ENCODE assay signal across 10 cellular contexts in the genomic region with DNA sequence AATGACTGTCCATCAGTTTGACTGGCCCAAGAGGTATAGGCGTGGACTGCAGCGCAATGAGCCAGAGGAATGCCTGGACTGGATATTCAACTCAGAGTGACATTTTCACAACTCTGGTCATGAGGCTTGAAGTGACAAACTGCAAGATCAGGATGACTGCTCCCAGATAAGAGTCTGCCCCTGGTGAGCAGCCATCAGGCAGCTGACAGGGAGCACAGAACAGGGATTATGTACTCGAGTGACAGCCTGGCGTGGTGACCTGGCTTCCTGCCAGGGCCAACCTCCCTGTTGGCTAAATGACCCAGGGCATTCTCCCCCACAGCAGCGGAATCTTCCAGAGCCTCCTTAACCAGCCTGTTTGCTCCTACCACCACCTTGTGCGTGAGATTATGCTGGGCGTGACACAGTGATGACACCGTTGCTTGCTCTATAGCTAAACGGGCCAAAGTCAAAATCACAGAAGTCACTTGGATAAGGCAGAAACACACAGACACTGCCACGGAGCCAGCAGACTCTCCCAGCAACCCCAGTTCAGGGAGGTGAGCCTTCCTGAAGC.
DNase-seq lines count a peak whose midpoint lies in the region; ATAC-seq and TF ChIP-seq lines count a peak whose summit lies in the region.
"Had no signal": no experiment of that assay in that cellular context is flagged by ENCODE, and none has a peak within 500 bp of the region (broad histone marks: within the 10 kb centered on the region; RNA-seq: fewer than 3 reads in every experiment).

No MANE protein-coding gene starts in this region.

- H3K27ac Mint-ChIP-seq in immature natural killer cell: no peak overlapping the region

- TF ChIP-seq CTCF in psoas muscle (IDR thresholded peaks at IDR 0.05): no peak

- no peak overlapping the region for H3K4me3 Mint-ChIP-seq in immature natural killer cell

- H3K36me3 Mint-ChIP-seq in immature natural killer cell: peaks cover 0 to under 1% (median 0%) of the 10 kb centered on the region in 3 donors

- H3K9me3 ChIP-seq in psoas muscle: no peaks in the 10 kb centered on the region
- H3K9me3 ChIP-seq: uterus had no signal

- H3K4me3 ChIP-seq in psoas muscle: peak overlapping the region; percentile 48
- H3K4me3 ChIP-seq: GM12878, uterus had no signal

- peaks cover 0 to 5% of the 10 kb centered on the region in 2 donors for H3K4me1 Mint-ChIP-seq in immature natural killer cell

- WGBS in psoas muscle, 3 donors: 22 to 30% (median 28%) methylated on average over 10 of the region's 10 CpGs

- H3K9me3 Mint-ChIP-seq in immature natural killer cell: no peaks in the 10 kb centered on the region

- DNase-seq in H4 (ENCODE audit: low spot score) (peak; percentile 14), NCI-H748 (lab: John Stamatoyannopoulos, UW; ENCODE audit: unreplicated experiment) (peak; percentile 90), Right ventricle myocardium inferior (ENCODE audit: missing footprints) (peak; percentile 83), psoas muscle (peak; percentile 79 to 95), immature natural killer cell (no peak), GDM1 (lab: John Stamatoyannopoulos, UW) (no peak), hepatic stellate cell (ENCODE audit: low spot score) (no peak)

- H3K27me3 Mint-ChIP-seq in immature natural killer cell (ENCODE audit: low read depth in 3 of 3): peaks cover 0 to 1% (median 0%) of the 10 kb centered on the region in 3 donors

- ATAC-seq in Right ventricle myocardium inferior (peak; percentile 96), psoas muscle (peak; percentile 97 to 99 (median 98)), GM18861 (IDR thresholded peaks at IDR 0.05; ENCODE audit: unreplicated experiment) (no peak)
- ATAC-seq: GM12878 had no signal

- intact Hi-C loops in Right ventricle myocardium inferior (cut with DNase I) (loop anchor here (2.0 to 5.0 kb wide), 2 partner anchors 149 to 208 kb away; no protein-coding TSS in a partner anchor), psoas muscle (cut with DNase I) (no loop called here)

- peaks cover 11% of the 10 kb centered on the region for H3K4me1 ChIP-seq in psoas muscle
- H3K4me1 ChIP-seq: uterus had no signal

- no peaks in the 10 kb centered on the region for H3K36me3 ChIP-seq in psoas muscle (ENCODE audit: insufficient read depth in 1 of 2, low read depth in 1 of 2)
- H3K36me3 ChIP-seq: uterus had no signal

- H3K27me3 ChIP-seq in psoas muscle (ENCODE audit: insufficient read depth in 3 of 3, low read length in 2 of 3): no peaks in the 10 kb centered on the region
- H3K27me3 ChIP-seq: uterus had no signal

- H3K27ac ChIP-seq in psoas muscle: peak overlapping the region; percentile 74
- H3K27ac ChIP-seq: uterus had no signal

Comparison
In these comparisons a context has a peak if more than half of its experiments do, and no peak if none do; other contexts are left out.
1. DNase-seq: peak in H4 (single experiment), NCI-H748 (single experiment), Right ventricle myocardium inferior (single experiment) and psoas muscle (2 of 2); none in immature natural killer cell (0 of 3), GDM1 (single experiment) and hepatic stellate cell (single experiment).